In the genomic region with DNA sequence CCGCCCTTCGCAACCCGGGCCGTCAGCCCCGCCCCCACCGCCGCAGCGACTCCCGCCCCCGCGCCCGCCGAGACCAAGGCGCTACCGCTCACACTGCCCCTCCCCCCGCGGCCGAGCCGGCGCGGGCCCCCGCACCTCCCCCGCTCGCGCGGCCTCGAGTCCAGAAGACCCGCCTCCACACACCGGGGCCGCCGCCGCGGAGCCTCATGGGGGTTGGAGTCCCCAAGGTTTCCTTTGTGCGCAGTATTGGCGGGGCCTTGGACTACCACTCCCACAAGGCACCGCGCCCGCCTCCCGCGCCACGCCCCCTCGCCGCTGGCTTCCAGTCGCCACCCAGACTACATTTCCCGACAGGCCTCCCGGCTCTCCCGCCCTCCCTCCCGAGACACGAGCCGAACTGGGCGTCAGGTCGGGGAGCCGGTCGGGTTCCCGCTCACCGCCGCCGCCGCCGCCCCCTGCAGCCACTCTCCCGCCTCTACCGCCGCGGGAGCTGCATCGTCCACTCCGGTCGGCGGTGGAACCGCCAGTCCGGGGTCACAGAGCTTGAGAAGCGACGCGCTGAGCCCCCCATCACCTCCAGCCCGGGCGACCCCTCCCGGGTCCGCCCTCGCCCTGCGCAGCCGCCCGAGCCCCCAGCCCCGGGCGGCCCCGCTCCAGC, we compare ENCODE assay signal across 8 cellular contexts.
DNase-seq lines count a peak whose midpoint lies in the region; ATAC-seq and TF ChIP-seq lines count a peak whose summit lies in the region.

A gene (plus strand): TSS at position 371 of the 658 bp plus-strand sequence. CDS start 336 bp downstream, outside the sequence.

- no peaks in the 10 kb centered on the region for H3K27me3 ChIP-seq in GM06990 (replicated peaks; ENCODE audit: control insufficient read depth, insufficient read depth, low read length)

- H3K9me3 Mint-ChIP-seq in activated naive CD4-positive, alpha-beta T cell treated with anti-CD3 and anti-CD28 coated beads, Interleukin-2, amount 10 ng/mL, durations not matched to agents 7 days and 5 days, result no peaks in the 10 kb centered on the region

- peak within 1 kb of the TSS; percentile 74 for H3K4me3 ChIP-seq in GM06990 (replicated peaks; ENCODE audit: low read depth, low read length)
- peak within 1 kb of the TSS; percentile 95 for H3K4me3 ChIP-seq in SK-N-MC

- H3K36me3 ChIP-seq in GM06990 (ENCODE audit: control insufficient read depth, insufficient read depth, low read length), result no peaks in the 10 kb centered on the region; the same call in 1 of the 2 replicates
- peaks cover 20% of the 10 kb centered on the region for H3K36me3 ChIP-seq in SK-N-MC (ENCODE audit: insufficient read depth, low read length)

- H3K36me3 Mint-ChIP-seq in activated naive CD4-positive, alpha-beta T cell treated with anti-CD3 and anti-CD28 coated beads, Interleukin-2, amount 10 ng/mL, durations not matched to agents 7 days and 5 days, result peaks cover 7% of the 10 kb centered on the region

- no peaks in the 10 kb centered on the region for H3K9me3 ChIP-seq in SK-N-MC (ENCODE audit: low read depth, low read length)

- peak within 1 kb of the TSS; percentile 85 for H3K27ac Mint-ChIP-seq in activated naive CD4-positive, alpha-beta T cell treated with anti-CD3 and anti-CD28 coated beads, Interleukin-2, amount 10 ng/mL, durations not matched to agents 7 days and 5 days

- H3K27ac ChIP-seq in SK-N-MC (peak within 1 kb of the TSS; percentile 42; the same call in 1 of the 2 replicates), substantia nigra (ENCODE audit: low read depth, low read length, poor library complexity, severe bottlenecking) (peak within 1 kb of the TSS; percentile 94)

- peak within 1 kb of the TSS; percentile 87 for H3K9ac ChIP-seq in SK-N-MC (ENCODE audit: insufficient read length)

- H3K4me3 Mint-ChIP-seq in activated naive CD4-positive, alpha-beta T cell treated with anti-CD3 and anti-CD28 coated beads, Interleukin-2, amount 10 ng/mL, durations not matched to agents 7 days and 5 days, result peak within 1 kb of the TSS; percentile 91

- TF ChIP-seq CTCF in GM06990 (IDR thresholded peaks at IDR 0.05; ENCODE audit: insufficient read depth, low read length, poor library complexity, severe bottlenecking), result no peak

- peaks cover 37% of the 10 kb centered on the region for H3K4me1 Mint-ChIP-seq in activated naive CD4-positive, alpha-beta T cell treated with anti-CD3 and anti-CD28 coated beads, Interleukin-2, amount 10 ng/mL, durations not matched to agents 7 days and 5 days

- peaks cover 3% of the 10 kb centered on the region for H3K27me3 Mint-ChIP-seq in activated naive CD4-positive, alpha-beta T cell treated with anti-CD3 and anti-CD28 coated beads, Interleukin-2, amount 10 ng/mL, durations not matched to agents 7 days and 5 days

- peak; percentile 100 for DNase-seq in GM06990 (ENCODE audit: extremely low read depth, insufficient read length)
- peak; percentile 95 for DNase-seq in NCI-H1048 (lab: John Stamatoyannopoulos, UW)
- peak; percentile 95 for DNase-seq in SK-N-MC (ENCODE audit: low read depth, low spot score)
- peak; percentile 100 for DNase-seq in activated naive CD4-positive, alpha-beta T cell treated with anti-CD3 and anti-CD28 coated beads, Interleukin-2, amount 10 ng/mL, durations not matched to agents 7 days and 5 days
- DNase-seq in germinal center (ENCODE audit: low spot score), result peak; percentile 98
- peak; percentile 90 for DNase-seq in non-pigmented ciliary epithelial cell (ENCODE audit: low read depth)
- DNase-seq in substantia nigra (lab: John Stamatoyannopoulos, UW), result peak; percentile 90 to 100 (median 99)

- ATAC-seq in HG02588 (IDR thresholded peaks at IDR 0.05; ENCODE audit: unreplicated experiment), result peak; percentile 81

- CTCF ChIA-PET in activated naive CD4-positive, alpha-beta T cell treated with anti-CD3 and anti-CD28 coated beads, Interleukin-2, amount 10 ng/mL, durations not matched to agents 7 days and 5 days (lab: Charles Lee), result no interaction called here

Comparison
In these comparisons a context has a peak if more than half of its experiments do, and no peak if none do; other contexts are left out.
1. Peak in every context shown above with its lines: DNase-seq, ATAC-seq, H3K4me3 ChIP-seq and H3K27ac ChIP-seq.